29 cellular contexts compared by ENCODE assay signal in genomic region chr5:53199882-53200281, GRCh38.
"Had no signal": no experiment of that assay in that cellular context is flagged by ENCODE, and none has a peak within 500 bp of the region (broad histone marks: within the 10 kb centered on the region; RNA-seq: fewer than 3 reads in every experiment).

No MANE protein-coding gene starts in this region.

- DNase-seq: activated CD4-positive, alpha-beta memory T cell treated with anti-CD3 and anti-CD28 coated beads for 36 hours; activated CD4-positive, alpha-beta T cell treated with anti-CD3 and anti-CD28 coated beads for 36 hours; activated CD4-positive, alpha-beta T cell treated with anti-CD3 and anti-CD28 coated beads, Interleukin-2, amount 10 ng/mL, durations not matched to agents 24 days and 14 days; activated CD4-positive, CD25-positive, alpha-beta regulatory T cell; activated CD4-positive, CD25-positive, alpha-beta regulatory T cell treated with anti-CD3 and anti-CD28 coated beads, Interleukin-2, amount 50 U/mL, for 72 hours; activated CD8-positive, alpha-beta memory T cell treated with anti-CD3 and anti-CD28 coated beads, Interleukin-2, amount 50 U/mL, for 48 hours; activated CD8-positive, alpha-beta T cell treated with anti-CD3 and anti-CD28 coated beads, Interleukin-2, amount 10 ng/mL, durations not matched to agents 7 days and 5 days; activated gamma-delta T cell; activated naive CD4-positive, alpha-beta T cell; activated naive CD4-positive, alpha-beta T cell treated with anti-CD3 and anti-CD28 coated beads, Interleukin-2, amount 10 ng/mL, durations not matched to agents 7 days and 5 days; activated naive CD8-positive, alpha-beta T cell treated with anti-CD3 and anti-CD28 coated beads, Interleukin-2, amount 10 ng/mL, durations not matched to agents 7 days and 5 days; activated T-cell treated with anti-CD3 and anti-CD28 coated beads for 4 hours; activated T-cell treated with anti-CD3 and anti-CD28 coated beads, Interleukin-2, amount 50 U/mL, for 24 hours; activated T-cell treated with anti-CD3 and anti-CD28 coated beads, Interleukin-2, amount 50 U/mL, for 72 hours; amniotic stem cell; anterior cingulate cortex; brain microvascular endothelial cell; dorsolateral prefrontal cortex; effector memory CD4-positive, alpha-beta T cell; endodermal cell; erythroblast; foreskin keratinocyte; T-helper 2 cell had no signal

- H3K4me3 ChIP-seq: coronary artery, dorsolateral prefrontal cortex, esophagus muscularis mucosa, gastroesophageal sphincter had no signal

- H3K36me3 ChIP-seq: brain microvascular endothelial cell, esophagus muscularis mucosa, gastroesophageal sphincter had no signal

- FAIRE-seq: astrocyte, bronchial epithelial cell had no signal

- ATAC-seq: activated CD4-positive, alpha-beta T cell treated with anti-CD3 and anti-CD28 coated beads for 36 hours; activated CD8-positive, alpha-beta T cell treated with anti-CD3 and anti-CD28 coated beads, Interleukin-2, amount 10 ng/mL, durations not matched to agents 7 days and 5 days; activated naive CD4-positive, alpha-beta T cell treated with anti-CD3 and anti-CD28 coated beads, Interleukin-2, amount 50 U/mL, for 72 hours; activated T-cell treated with anti-CD3 and anti-CD28 coated beads, Interleukin-2, amount 50 U/mL, for 72 hours; foreskin keratinocyte; gastroesophageal sphincter had no signal

- H3K27me3 ChIP-seq: brain microvascular endothelial cell, esophagus muscularis mucosa, foreskin keratinocyte, gastroesophageal sphincter had no signal

- H3K27ac ChIP-seq: brain microvascular endothelial cell, coronary artery, dorsolateral prefrontal cortex, esophagus muscularis mucosa, foreskin keratinocyte, gastroesophageal sphincter had no signal

- H3K4me1 ChIP-seq: esophagus muscularis mucosa, gastroesophageal sphincter had no signal

- H3K9me3 ChIP-seq: esophagus muscularis mucosa, gastroesophageal sphincter had no signal
